8 cellular contexts compared by ENCODE assay signal in genomic region chrX:133415276-133416105, GRCh38. TPM values are rescaled to one million over a fixed set of nuclear protein-coding genes. Genes with fewer than 3 reads are reported as not detected.
DNase-seq lines count a peak whose midpoint lies in the region; ATAC-seq and TF ChIP-seq lines count a peak whose summit lies in the region.

TSS of gene GPC4 (minus strand) at chrX:133415489. CDS start at chrX:133414965, 524 bp downstream.

- no peaks in the 10 kb centered on the region for H3K9me3 ChIP-seq in lower lobe of right lung
- H3K9me3 ChIP-seq in thymus (ENCODE audit: control insufficient read depth) = no peaks in the 10 kb centered on the region

- ATAC-seq in lower lobe of right lung = peak; percentile 85 to 94
- no peak for ATAC-seq in HG02759 (IDR thresholded peaks at IDR 0.05; ENCODE audit: unreplicated experiment)
- no peak for ATAC-seq in HG03108 (IDR thresholded peaks at IDR 0.05; ENCODE audit: unreplicated experiment)

- H3K27ac ChIP-seq in lower lobe of right lung (peak within 1 kb of the TSS; percentile 65), thymus (ENCODE audit: low read depth) (peak within 1 kb of the TSS; percentile 5)

- H3K36me3 ChIP-seq in lower lobe of right lung (no peaks in the 10 kb centered on the region), thymus (ENCODE audit: control insufficient read depth, insufficient read depth) (no peaks in the 10 kb centered on the region)

- peaks cover 48% of the 10 kb centered on the region for H3K27me3 Mint-ChIP-seq in activated CD4-positive, alpha-beta T cell treated with anti-CD3 and anti-CD28 coated beads, Interleukin-2, amount 10 ng/mL, durations not matched to agents 24 days and 14 days

- no peaks in the 10 kb centered on the region for H3K9me3 Mint-ChIP-seq in activated CD4-positive, alpha-beta T cell treated with anti-CD3 and anti-CD28 coated beads, Interleukin-2, amount 10 ng/mL, durations not matched to agents 24 days and 14 days

- intact Hi-C loops in activated CD4-positive, alpha-beta T cell treated with anti-CD3 and anti-CD28 coated beads, Interleukin-2, amount 10 ng/mL, durations not matched to agents 24 days and 14 days (cut with micrococcal nuclease) = no loop called here
- intact Hi-C loops in lower lobe of right lung (cut with DNase I) = no loop called here

- H3K4me1 ChIP-seq in lower lobe of right lung (no peaks in the 10 kb centered on the region), thymus (ENCODE audit: control insufficient read depth, insufficient read depth, low read length) (no peaks in the 10 kb centered on the region)

- H3K4me3 ChIP-seq in choroid plexus epithelial cell (ENCODE audit: low read depth, low read length) = peak within 1 kb of the TSS; percentile 58
- H3K4me3 ChIP-seq in lower lobe of right lung = peak within 1 kb of the TSS; percentile 62
- peak within 1 kb of the TSS; percentile 35 for H3K4me3 ChIP-seq in thymus (ENCODE audit: low read length)

- no peaks in the 10 kb centered on the region for H3K36me3 Mint-ChIP-seq in activated CD4-positive, alpha-beta T cell treated with anti-CD3 and anti-CD28 coated beads, Interleukin-2, amount 10 ng/mL, durations not matched to agents 24 days and 14 days (ENCODE audit: low read depth)

- H3K27me3 ChIP-seq in lower lobe of right lung (ENCODE audit: low read depth) (no peaks in the 10 kb centered on the region), thymus (ENCODE audit: control insufficient read depth, insufficient read depth) (peaks cover 25% of the 10 kb centered on the region)

- peak within 1 kb of the TSS; percentile 73 for H3K4me3 Mint-ChIP-seq in activated CD4-positive, alpha-beta T cell treated with anti-CD3 and anti-CD28 coated beads, Interleukin-2, amount 10 ng/mL, durations not matched to agents 24 days and 14 days

- no peak within 1 kb of the TSS for H3K27ac Mint-ChIP-seq in activated CD4-positive, alpha-beta T cell treated with anti-CD3 and anti-CD28 coated beads, Interleukin-2, amount 10 ng/mL, durations not matched to agents 24 days and 14 days

- 1% methylated on average over 87 of the region's 90 CpGs for WGBS in thymus

- peaks cover 1% of the 10 kb centered on the region for H3K4me1 Mint-ChIP-seq in activated CD4-positive, alpha-beta T cell treated with anti-CD3 and anti-CD28 coated beads, Interleukin-2, amount 10 ng/mL, durations not matched to agents 24 days and 14 days

- DNase-seq in activated CD4-positive, alpha-beta T cell treated with anti-CD3 and anti-CD28 coated beads, Interleukin-2, amount 10 ng/mL, durations not matched to agents 24 days and 14 days = peak; percentile 49
- no peak for DNase-seq in activated CD4-positive, alpha-beta T cell treated with anti-CD3 and anti-CD28 coated beads for 4 hours
- DNase-seq in NCI-H2196 treated with DMSO at 0.1 percent for 48 hours (lab: John Stamatoyannopoulos, UW; ENCODE audit: unreplicated experiment) (peak; percentile 48), choroid plexus epithelial cell (ENCODE audit: low read depth) (peak; percentile 41), lower lobe of right lung (peak; percentile 80)

- TF ChIP-seq CTCF in choroid plexus epithelial cell (conservative IDR thresholded peaks at IDR 0.05; ENCODE audit: low read depth, low read length) (no peak), lower lobe of right lung (IDR thresholded peaks at IDR 0.05) (no peak)

RNA-seq across cellular contexts. Expression of gene GPC4, which starts in this region (rescaled TPM):
- 0.05 TPM in 1 of 2 replicates, not detected in the other for total RNA-seq in activated CD4-positive, alpha-beta T cell treated with anti-CD3 and anti-CD28 coated beads, Interleukin-2, amount 10 ng/mL, durations not matched to agents 24 days and 14 days
- total RNA-seq in lower lobe of right lung = 41.9 TPM
- 8.4 TPM for polyA plus RNA-seq in thymus

Comparison
In these comparisons a context has a peak if more than half of its experiments do, and no peak if none do; other contexts are left out.
1. RNA of gene GPC4 (total RNA-seq): 41.9 TPM in lower lobe of right lung (single experiment); 0.05 TPM in activated CD4-positive, alpha-beta T cell treated with anti-CD3 and anti-CD28 coated beads, Interleukin-2, amount 10 ng/mL, durations not matched to agents 24 days and 14 days; every median in the first group is over 10 times any median in the second.
2. Peak in DNase-seq in activated CD4-positive, alpha-beta T cell treated with anti-CD3 and anti-CD28 coated beads, Interleukin-2, amount 10 ng/mL, durations not matched to agents 24 days and 14 days; RNA of the gene not detected or under 1 TPM.
3. DNase-seq: peak in NCI-H2196 treated with DMSO at 0.1 percent for 48 hours (single experiment), choroid plexus epithelial cell (single experiment) and lower lobe of right lung (single experiment); none in activated CD4-positive, alpha-beta T cell treated with anti-CD3 and anti-CD28 coated beads for 4 hours (0 of 2).
4. ATAC-seq: peak in lower lobe of right lung (2 of 2); none in HG02759 (single experiment) and HG03108 (single experiment).
5. Peak in every context shown above with its lines, with median percentiles within 50 percentile points of each other: H3K4me3 ChIP-seq.